In the genomic region with DNA sequence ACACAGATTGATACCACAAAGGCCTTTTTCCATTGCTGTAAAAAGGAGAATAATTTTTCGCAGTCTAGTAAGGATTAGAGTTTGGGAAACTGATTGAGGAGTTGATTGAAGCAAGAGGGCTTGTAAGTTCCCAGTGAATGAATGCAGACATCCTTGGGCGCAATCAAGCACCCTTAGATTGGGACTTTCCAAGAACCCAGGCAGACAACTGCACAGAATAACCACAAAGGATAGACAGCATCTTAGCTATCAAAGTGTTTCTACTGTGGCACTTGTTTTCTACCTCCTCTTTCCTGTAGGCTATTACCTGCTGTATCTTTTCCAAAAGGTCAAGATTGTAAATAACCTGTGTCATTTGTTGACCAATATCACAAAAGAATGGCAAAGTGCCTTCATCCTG, we compare ENCODE assay signal across 14 cellular contexts. TPM values are rescaled to one million over a fixed set of nuclear protein-coding genes. Genes with fewer than 3 reads are reported as not detected.
DNase-seq lines count a peak whose midpoint lies in the region; TF ChIP-seq lines count a peak whose summit lies in the region.
"Had no signal": no experiment of that assay in that cellular context is flagged by ENCODE, and none has a peak within 500 bp of the region (broad histone marks: within the 10 kb centered on the region; RNA-seq: fewer than 3 reads in every experiment).

No MANE protein-coding gene starts in this region.

- DNase-seq in activated naive CD4-positive, alpha-beta T cell treated with anti-CD3 and anti-CD28 coated beads for 36 hours, result peak; percentile 53
- DNase-seq in activated naive CD4-positive, alpha-beta T cell treated with anti-CD3 and anti-CD28 coated beads, Interleukin-2, amount 50 U/mL, for 16 hours, result no peak
- DNase-seq in T-helper 2 cell, result peak in 3 of 5 experiments; percentile 15 to 60 (median 15)
- no peak for DNase-seq in chondrocyte (ENCODE audit: low spot score)
- no peak for DNase-seq in type B pancreatic cell (ENCODE audit: extremely low spot score, unreplicated experiment)
- DNase-seq in ascending aorta (ENCODE audit: low spot score in 2 of 2), result no peak
- DNase-seq in NCI-H187 (lab: John Stamatoyannopoulos, UW), result no peak
- DNase-seq in NCI-H748 (lab: John Stamatoyannopoulos, UW; ENCODE audit: unreplicated experiment), result no peak
- DNase-seq: aorta, DMS53, dorsolateral prefrontal cortex, mesenchymal stem cell, NCI-H1436, transverse colon had no signal

- H3K4me1 Mint-ChIP-seq in activated naive CD4-positive, alpha-beta T cell treated with anti-CD3 and anti-CD28 coated beads for 36 hours (ENCODE audit: low read depth), result peaks cover 31% of the 10 kb centered on the region
- peaks cover 24% of the 10 kb centered on the region for H3K4me1 Mint-ChIP-seq in chondrocyte (ENCODE audit: low read depth)
- peaks cover 9% of the 10 kb centered on the region for H3K4me1 Mint-ChIP-seq in type B pancreatic cell (ENCODE audit: unreplicated experiment)

- H3K27me3 ChIP-seq in ascending aorta, result no peaks in the 10 kb centered on the region
- H3K27me3 ChIP-seq: dorsolateral prefrontal cortex, transverse colon had no signal

- H3K27me3 Mint-ChIP-seq in activated naive CD4-positive, alpha-beta T cell treated with anti-CD3 and anti-CD28 coated beads for 36 hours (ENCODE audit: low read depth), result no peaks in the 10 kb centered on the region
- no peaks in the 10 kb centered on the region for H3K27me3 Mint-ChIP-seq in chondrocyte (ENCODE audit: low read depth)
- H3K27me3 Mint-ChIP-seq in type B pancreatic cell, result no peaks in the 10 kb centered on the region

- TF ChIP-seq CTCF in chondrocyte (IDR thresholded peaks at IDR 0.05), result no peak
- no peak for TF ChIP-seq CTCF in type B pancreatic cell (conservative IDR thresholded peaks at IDR 0.05)
- TF ChIP-seq CTCF in ascending aorta (IDR thresholded peaks at IDR 0.05), result no peak

- no peak overlapping the region for H3K27ac ChIP-seq in ascending aorta
- H3K27ac ChIP-seq: dorsolateral prefrontal cortex had no signal

- peak overlapping the region; percentile 93 for H3K27ac Mint-ChIP-seq in activated naive CD4-positive, alpha-beta T cell treated with anti-CD3 and anti-CD28 coated beads for 36 hours
- H3K27ac Mint-ChIP-seq in chondrocyte (ENCODE audit: unreplicated experiment) (peak overlapping the region; percentile 8), type B pancreatic cell (peak overlapping the region; percentile 3)

- H3K36me3 ChIP-seq in ascending aorta, result peaks cover 5 to 7% of the 10 kb centered on the region in 2 donors

- H3K9me3 Mint-ChIP-seq in activated naive CD4-positive, alpha-beta T cell treated with anti-CD3 and anti-CD28 coated beads for 36 hours, result no peaks in the 10 kb centered on the region
- H3K9me3 Mint-ChIP-seq in chondrocyte (ENCODE audit: low read depth) (no peaks in the 10 kb centered on the region), type B pancreatic cell (no peaks in the 10 kb centered on the region)

- peak overlapping the region; percentile 50 for H3K4me3 Mint-ChIP-seq in activated naive CD4-positive, alpha-beta T cell treated with anti-CD3 and anti-CD28 coated beads for 36 hours
- H3K4me3 Mint-ChIP-seq in chondrocyte (ENCODE audit: unreplicated experiment) (no peak overlapping the region), type B pancreatic cell (no peak overlapping the region)

- no peaks in the 10 kb centered on the region for H3K9me3 ChIP-seq in ascending aorta
- H3K9me3 ChIP-seq: transverse colon had no signal

- H3K4me1 ChIP-seq in ascending aorta, result peaks cover 3 to 7% of the 10 kb centered on the region in 2 donors

- intact Hi-C loops in activated naive CD4-positive, alpha-beta T cell treated with anti-CD3 and anti-CD28 coated beads for 36 hours (cut with micrococcal nuclease), result no loop called here
- intact Hi-C loops in ascending aorta (cut with DNase I), result loop anchor here (5.0 kb wide), 1 partner anchor 1090 kb away; a partner anchor contains a TSS

- H3K4me3 ChIP-seq in ascending aorta, result no peak overlapping the region
- H3K4me3 ChIP-seq: transverse colon had no signal

- peaks cover 16% of the 10 kb centered on the region for H3K36me3 Mint-ChIP-seq in activated naive CD4-positive, alpha-beta T cell treated with anti-CD3 and anti-CD28 coated beads for 36 hours (ENCODE audit: low read depth)
- H3K36me3 Mint-ChIP-seq in chondrocyte (ENCODE audit: low read depth) (peaks cover 6% of the 10 kb centered on the region), type B pancreatic cell (peaks cover 16% of the 10 kb centered on the region)

- CTCF ChIA-PET in activated naive CD4-positive, alpha-beta T cell treated with anti-CD3 and anti-CD28 coated beads for 36 hours (lab: Charles Lee), result interaction anchor here (0.9 to 1.8 kb wide), 3 partner anchors 10 to 190 kb away, joined by 3 to 4 read pairs (median 3); no protein-coding TSS in a partner anchor

RNA-seq across cellular contexts. Expression of a gene that starts 2.6 kb away (rescaled TPM):
- 10 to 100 TPM; 20.9 to 21.1 TPM for total RNA-seq in activated naive CD4-positive, alpha-beta T cell treated with anti-CD3 and anti-CD28 coated beads for 36 hours
- 13.2 to 18.6 TPM (median 14.5 TPM) in 3 replicates for total RNA-seq in chondrocyte
- total RNA-seq in type B pancreatic cell (ENCODE audit: low replicate concordance), result 15.4 and 16.8 TPM in 2 replicates
- 22.7 TPM for total RNA-seq in ascending aorta

Comparison
In these comparisons a context has a peak if more than half of its experiments do, and no peak if none do; other contexts are left out.
1. DNase-seq: peak in activated naive CD4-positive, alpha-beta T cell treated with anti-CD3 and anti-CD28 coated beads for 36 hours (single experiment) and T-helper 2 cell (3 of 5); none in activated naive CD4-positive, alpha-beta T cell treated with anti-CD3 and anti-CD28 coated beads, Interleukin-2, amount 50 U/mL, for 16 hours (single experiment), chondrocyte (single experiment), type B pancreatic cell (single experiment), ascending aorta (0 of 2), NCI-H187 (0 of 2) and NCI-H748 (single experiment).
2. H3K27ac Mint-ChIP-seq: peak in every context shown above with its lines; median percentile 93 in activated naive CD4-positive, alpha-beta T cell treated with anti-CD3 and anti-CD28 coated beads for 36 hours; 8 in chondrocyte; 3 in type B pancreatic cell.